ENCODE assay signal across 13 cellular contexts in the genomic region with DNA sequence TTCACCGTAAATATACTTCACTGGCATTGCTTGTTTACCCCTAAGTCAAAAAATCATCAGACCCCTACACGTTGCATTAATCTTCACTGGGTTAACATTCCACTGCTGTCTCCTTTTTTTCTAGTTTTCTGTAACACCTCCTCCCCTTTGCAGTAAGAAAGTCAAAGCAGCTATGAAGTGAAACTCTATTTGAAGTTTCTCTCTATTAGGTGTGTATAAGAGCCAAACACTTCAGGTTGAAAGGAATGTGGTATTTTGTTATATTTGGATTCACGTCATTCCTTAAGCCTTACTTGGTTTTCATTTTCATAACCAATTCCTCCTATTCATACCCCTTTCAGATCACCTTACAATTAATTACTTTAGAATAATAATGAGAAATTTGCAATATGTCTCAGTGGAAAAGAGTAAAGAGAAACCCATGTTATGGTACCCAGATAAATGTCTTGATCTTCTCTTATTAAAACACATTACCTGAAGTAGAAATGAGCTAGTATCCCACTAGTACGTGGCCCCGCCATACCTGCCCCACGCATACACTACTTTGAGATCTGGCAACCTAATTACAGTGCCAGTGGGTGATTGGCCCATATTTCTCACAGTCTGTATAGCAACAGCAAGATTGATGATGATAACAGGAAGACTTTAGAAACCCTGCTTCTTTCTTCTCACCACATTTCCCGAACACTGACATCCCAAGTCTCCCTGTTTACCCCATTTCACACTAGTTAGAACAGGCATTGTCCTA.
"Had no signal": no experiment of that assay in that cellular context is flagged by ENCODE, and none has a peak within 500 bp of the region (broad histone marks: within the 10 kb centered on the region; RNA-seq: fewer than 3 reads in every experiment).

No MANE protein-coding gene starts in this region.

- H3K27me3 Mint-ChIP-seq: activated CD4-positive, alpha-beta memory T cell treated with anti-CD3 and anti-CD28 coated beads for 36 hours; activated CD4-positive, alpha-beta T cell treated with anti-CD3 and anti-CD28 coated beads for 36 hours; activated naive CD4-positive, alpha-beta T cell treated with anti-CD3 and anti-CD28 coated beads, Interleukin-2, amount 10 ng/mL, durations not matched to agents 7 days and 5 days had no signal

- ATAC-seq: activated CD4-positive, alpha-beta T cell treated with anti-CD3 and anti-CD28 coated beads for 36 hours; right cardiac atrium; stimulated activated naive CD8-positive, alpha-beta T cell treated with anti-CD3 and anti-CD28 coated beads, Interleukin-15, Interleukin-2, amounts not matched to agents 100 U/mL and 50 U/mL, for 24 hours; WTC11 had no signal

- H3K9me3 Mint-ChIP-seq: activated CD4-positive, alpha-beta memory T cell treated with anti-CD3 and anti-CD28 coated beads for 36 hours; activated naive CD4-positive, alpha-beta T cell treated with anti-CD3 and anti-CD28 coated beads, Interleukin-2, amount 10 ng/mL, durations not matched to agents 7 days and 5 days; nephron progenitor cell; WTC11 had no signal

- DNase-seq: activated CD4-positive, alpha-beta memory T cell treated with anti-CD3 and anti-CD28 coated beads for 36 hours; activated CD4-positive, alpha-beta T cell treated with anti-CD3 and anti-CD28 coated beads for 36 hours; activated naive CD4-positive, alpha-beta T cell treated with anti-CD3 and anti-CD28 coated beads, Interleukin-2, amount 10 ng/mL, durations not matched to agents 7 days and 5 days; activated T-cell treated with anti-CD3 and anti-CD28 coated beads, Interleukin-2, amount 50 U/mL, for 1 hour; adrenal gland; dermis blood vessel endothelial cell; foreskin fibroblast; nephron progenitor cell; occipital lobe; right cardiac atrium; stimulated activated naive CD8-positive, alpha-beta T cell treated with anti-CD3 and anti-CD28 coated beads, Interleukin-15, Interleukin-2, amounts not matched to agents 100 U/mL and 50 U/mL, for 24 hours; SW 1271 had no signal

- H3K4me1 Mint-ChIP-seq: nephron progenitor cell had no signal

- H3K4me3 Mint-ChIP-seq: activated CD4-positive, alpha-beta memory T cell treated with anti-CD3 and anti-CD28 coated beads for 36 hours; activated CD4-positive, alpha-beta T cell treated with anti-CD3 and anti-CD28 coated beads for 36 hours; activated naive CD4-positive, alpha-beta T cell treated with anti-CD3 and anti-CD28 coated beads, Interleukin-2, amount 10 ng/mL, durations not matched to agents 7 days and 5 days; nephron progenitor cell; WTC11 had no signal

- H3K27ac Mint-ChIP-seq: activated CD4-positive, alpha-beta memory T cell treated with anti-CD3 and anti-CD28 coated beads for 36 hours; activated CD4-positive, alpha-beta T cell treated with anti-CD3 and anti-CD28 coated beads for 36 hours; activated naive CD4-positive, alpha-beta T cell treated with anti-CD3 and anti-CD28 coated beads, Interleukin-2, amount 10 ng/mL, durations not matched to agents 7 days and 5 days; nephron progenitor cell; WTC11 had no signal
